11 cellular contexts compared by ENCODE assay signal in genomic region chr14:90785474-90785873, GRCh38. TPM values are rescaled to one million over a fixed set of nuclear protein-coding genes. Genes with fewer than 3 reads are reported as not detected.
DNase-seq lines count a peak whose midpoint lies in the region; ATAC-seq and TF ChIP-seq lines count a peak whose summit lies in the region.
"Had no signal": no experiment of that assay in that cellular context is flagged by ENCODE, and none has a peak within 500 bp of the region (broad histone marks: within the 10 kb centered on the region; RNA-seq: fewer than 3 reads in every experiment).

No MANE protein-coding gene starts in this region.

- H3F3A ChIP-seq in GM23338 (replicated peaks; ENCODE audit: low read depth) (no peaks in the 10 kb centered on the region), SK-N-SH (replicated peaks; ENCODE audit: insufficient read depth) (no peaks in the 10 kb centered on the region)

- no peak overlapping the region for H3K9ac ChIP-seq in SK-N-SH

- H3K4me2 ChIP-seq in GM23338 (no peak overlapping the region), SK-N-SH (no peak overlapping the region)

- POLR2A ChIA-PET in SK-N-SH (lab: Yijun Ruan, JAX): no interaction called here

- H3K4me1 Mint-ChIP-seq in GM23338: peaks cover 5% of the 10 kb centered on the region; the same call in 2 of the 3 replicates
- H3K4me1 Mint-ChIP-seq: activated naive CD4-positive, alpha-beta T cell treated with anti-CD3 and anti-CD28 coated beads, Interleukin-2, amount 50 U/mL, for 24 hours had no signal

- ATAC-seq in GM23338 (peak; percentile 90), HG02571 (IDR thresholded peaks at IDR 0.05; ENCODE audit: unreplicated experiment) (no peak), HG02840 (IDR thresholded peaks at IDR 0.05; ENCODE audit: low FRiP score, unreplicated experiment) (no peak)

- peak; percentile 53 to 72 for TF ChIP-seq CTCF in GM23338 (conservative IDR thresholded peaks at IDR 0.05; ENCODE audit: low read depth in 2 of 2)
- peak; percentile 42 for TF ChIP-seq CTCF in SK-N-SH (IDR thresholded peaks at IDR 0.05)
- TF ChIP-seq CTCF in fibroblast of pulmonary artery (IDR thresholded peaks at IDR 0.05; ENCODE audit: low read length, missing control alignments): peak; percentile 24

- H3K9me3 Mint-ChIP-seq in GM23338: no peaks in the 10 kb centered on the region
- H3K9me3 Mint-ChIP-seq: activated naive CD4-positive, alpha-beta T cell treated with anti-CD3 and anti-CD28 coated beads, Interleukin-2, amount 50 U/mL, for 24 hours had no signal

- H3K4me1 ChIP-seq in GM23338 (ENCODE audit: insufficient read depth): no peaks in the 10 kb centered on the region
- H3K4me1 ChIP-seq in SK-N-SH (ENCODE audit: control insufficient read depth in 1 of 2, insufficient read depth in 2 of 2, low read depth in 1 of 2, low read length in 1 of 2): peaks cover 0 to 2% of the 10 kb centered on the region in 2 experiments; a peak in 1 of 4 replicates

- H3K9me3 ChIP-seq in SK-N-SH: no peaks in the 10 kb centered on the region

- intact Hi-C loops in posterior vena cava (cut with DNase I): no loop called here

- H3K27me3 Mint-ChIP-seq in GM23338 (ENCODE audit: insufficient read depth, low read depth, poor library complexity): peaks cover 3% of the 10 kb centered on the region
- H3K27me3 Mint-ChIP-seq: activated naive CD4-positive, alpha-beta T cell treated with anti-CD3 and anti-CD28 coated beads, Interleukin-2, amount 50 U/mL, for 24 hours had no signal

- H3K4me3 ChIP-seq in GM23338: no peak overlapping the region
- no peak overlapping the region for H3K4me3 ChIP-seq in SK-N-SH (ENCODE audit: low read depth in 2 of 2, low read length in 1 of 2)
- H3K4me3 ChIP-seq in fibroblast of pulmonary artery (replicated peaks; ENCODE audit: low read depth, low read length): no peak overlapping the region
- H3K4me3 ChIP-seq: skin epidermis had no signal

- H4K20me1 ChIP-seq in GM23338 (replicated peaks; ENCODE audit: insufficient read depth) (no peaks in the 10 kb centered on the region), SK-N-SH (ENCODE audit: insufficient read depth) (no peaks in the 10 kb centered on the region)

- TF ChIP-seq RAD21 in SK-N-SH (IDR thresholded peaks at IDR 0.05; ENCODE audit: low read length): no peak

- H3K27me3 ChIP-seq in GM23338 (ENCODE audit: insufficient read depth) (no peaks in the 10 kb centered on the region), SK-N-SH (ENCODE audit: insufficient read depth) (no peaks in the 10 kb centered on the region)

- WGBS in SK-N-SH (ENCODE audit: low lambda C conversion rate): 89% methylated on average over 6 of the region's 7 CpGs

- H3K4me3 Mint-ChIP-seq in GM23338: no peak overlapping the region
- H3K4me3 Mint-ChIP-seq: activated naive CD4-positive, alpha-beta T cell treated with anti-CD3 and anti-CD28 coated beads, Interleukin-2, amount 50 U/mL, for 24 hours had no signal

- CTCF ChIA-PET in SK-N-SH (lab: Yijun Ruan, JAX): interaction anchor here (1.0 to 3.9 kb wide), 5 partner anchors 9 to 27 kb away, joined by 3 to 15 read pairs (median 8); no protein-coding TSS in a partner anchor

- H3K27ac ChIP-seq in GM23338 (ENCODE audit: low read depth) (no peak overlapping the region), SK-N-SH (ENCODE audit: low read depth in 2 of 2, low read length in 1 of 2) (no peak overlapping the region)
- H3K27ac ChIP-seq: skin epidermis had no signal

- no peaks in the 10 kb centered on the region; the same call in 2 of the 3 replicates for H3K36me3 Mint-ChIP-seq in GM23338 (ENCODE audit: low read depth)
- H3K36me3 Mint-ChIP-seq: activated naive CD4-positive, alpha-beta T cell treated with anti-CD3 and anti-CD28 coated beads, Interleukin-2, amount 50 U/mL, for 24 hours had no signal

- H3K79me2 ChIP-seq in GM23338 (replicated peaks; ENCODE audit: insufficient read depth) (no peaks in the 10 kb centered on the region), SK-N-SH (ENCODE audit: insufficient read depth) (peaks cover 5% of the 10 kb centered on the region; the same call in 1 of the 2 replicates)

- H3K9me2 ChIP-seq in GM23338 (ENCODE audit: insufficient read depth) (no peaks in the 10 kb centered on the region; the same call in 1 of the 2 replicates), SK-N-SH (no peaks in the 10 kb centered on the region)

- H3K27ac Mint-ChIP-seq in GM23338: no peak overlapping the region
- H3K27ac Mint-ChIP-seq: activated naive CD4-positive, alpha-beta T cell treated with anti-CD3 and anti-CD28 coated beads, Interleukin-2, amount 50 U/mL, for 24 hours had no signal

- H2AFZ ChIP-seq in GM23338: no peak overlapping the region
- no peak overlapping the region for H2AFZ ChIP-seq in SK-N-SH (ENCODE audit: low read depth)

- H3K36me3 ChIP-seq in GM23338 (ENCODE audit: insufficient read depth) (no peaks in the 10 kb centered on the region), SK-N-SH (replicated peaks in 1 of 2; ENCODE audit: control insufficient read depth in 1 of 2, insufficient read depth in 2 of 2, low read length in 1 of 2) (no peaks in the 10 kb centered on the region)

- TF ChIP-seq EP300 in SK-N-SH (IDR thresholded peaks at IDR 0.05; ENCODE audit: borderline replicate concordance in 1 of 2, low read depth in 1 of 2, low read length in 1 of 2): no peak

- DNase-seq in GM23338 (ENCODE audit: low spot score): peak; percentile 72
- no peak for DNase-seq in SK-N-SH
- peak; percentile 51 for DNase-seq in fibroblast of pulmonary artery (ENCODE audit: low read depth)
- DNase-seq in posterior vena cava (ENCODE audit: low spot score): peak; percentile 91
- DNase-seq in effector CD8-positive, alpha-beta T cell (lab: John Stamatoyannopoulos, UW): no peak
- no peak for DNase-seq in DMS79 treated with DMSO at 0.1 percent for 48 hours (lab: John Stamatoyannopoulos, UW)
- DNase-seq: NCI-H187 had no signal

TF ChIP-seq in GM23338, 12 proteins besides CTCF, POLR2A, EP300 and RAD21:
- TF ChIP-seq ETS1 (IDR thresholded peaks at IDR 0.05) (no peak), NANOG (IDR thresholded peaks at IDR 0.05; ENCODE audit: borderline replicate concordance) (no peak)

TF ChIP-seq in SK-N-SH, 30 proteins besides CTCF, POLR2A, EP300 and RAD21:
- TF ChIP-seq TAF1 (IDR thresholded peaks at IDR 0.05; ENCODE audit: borderline replicate concordance, low read depth, low read length): no peak
- TF ChIP-seq RXRA (IDR thresholded peaks at IDR 0.05; ENCODE audit: borderline replicate concordance, low read depth): no peak
- TF ChIP-seq USF1 (IDR thresholded peaks at IDR 0.05; ENCODE audit: borderline replicate concordance, low read depth): no peak

RNA-seq across cellular contexts. Expression of gene TTC7B, which starts 30.8 kb away (rescaled TPM):
- total RNA-seq in GM23338 (2014; rRNA removed; shearing (Covaris generic)): 16.5 and 28.6 TPM in 2 replicates
- polyA plus RNA-seq in GM23338 (2016; fragmentation: Nextera tagmentation; extraction: Ambion mirVana) (7.9 and 10.1 TPM in 2 replicates), SK-N-SH (2012; rRNA removed) (42.5 and 43.1 TPM in 2 replicates)
- 36.2 and 41.2 TPM in 2 replicates for polyA plus RNA-seq in SK-N-SH (2012; cell fraction: cytosol; rRNA removed)
- polyA plus RNA-seq in SK-N-SH (2012; cell fraction: nucleus; rRNA removed): 32.3 and 42.8 TPM in 2 replicates
- 10 to 100 TPM; 60.5 to 75.7 TPM for total RNA-seq in posterior vena cava

Comparison
In these comparisons a context has a peak if more than half of its experiments do, and no peak if none do; other contexts are left out.
1. DNase-seq: peak in GM23338 (single experiment), fibroblast of pulmonary artery (single experiment) and posterior vena cava (single experiment); none in SK-N-SH (single experiment), effector CD8-positive, alpha-beta T cell (single experiment) and DMS79 treated with DMSO at 0.1 percent for 48 hours (single experiment).
2. Peak in every context shown above with its lines, with median percentiles within 50 percentile points of each other: CTCF ChIP-seq.